Comparison of ENCODE assay signal across 1 cellular context in genomic region chr5:39206630-39207319, GRCh38.
TF ChIP-seq lines count a peak whose summit lies in the region.

No MANE protein-coding gene starts in this region.

TF ChIP-seq in SK-N-SH, 30 proteins besides CTCF, POLR2A, EP300 and RAD21:
- TF ChIP-seq REST (IDR thresholded peaks at IDR 0.05; ENCODE audit: low read depth, low read length) = no peak
- TF ChIP-seq CHD2 (IDR thresholded peaks at IDR 0.05; ENCODE audit: low read length, partially characterized antibody) = no peak
- no peak for TF ChIP-seq ELF1 (IDR thresholded peaks at IDR 0.05)
- TF ChIP-seq SIN3A (IDR thresholded peaks at IDR 0.05; ENCODE audit: borderline replicate concordance, low read depth, low read length) = no peak
- TF ChIP-seq USF2 (IDR thresholded peaks at IDR 0.05; ENCODE audit: borderline replicate concordance, low read depth, low read length) = no peak
- TF ChIP-seq RXRA (IDR thresholded peaks at IDR 0.05; ENCODE audit: borderline replicate concordance, low read depth) = no peak
- TF ChIP-seq FOXJ3 (CRISPR knock-in tag; IDR thresholded peaks at IDR 0.05) = no peak
- no peak for TF ChIP-seq RCOR1 (IDR thresholded peaks at IDR 0.05; ENCODE audit: low read length)
- TF ChIP-seq MXI1 (IDR thresholded peaks at IDR 0.05; ENCODE audit: low read depth, low read length) = no peak
- TF ChIP-seq ZBTB33 (IDR thresholded peaks at IDR 0.05; ENCODE audit: borderline replicate concordance, low read depth) = no peak
- no peak for TF ChIP-seq TAF1 (IDR thresholded peaks at IDR 0.05; ENCODE audit: borderline replicate concordance, low read depth, low read length)
- TF ChIP-seq NFIC (IDR thresholded peaks at IDR 0.05; ENCODE audit: borderline replicate concordance) = no peak
- no peak for TF ChIP-seq FOSL2 (IDR thresholded peaks at IDR 0.05; ENCODE audit: borderline replicate concordance, low read depth)
- TF ChIP-seq RFX5 (IDR thresholded peaks at IDR 0.05; ENCODE audit: low read length) = no peak
- no peak for TF ChIP-seq IRF3 (IDR thresholded peaks at IDR 0.05; ENCODE audit: low read depth, low read length)
